In the genomic region with DNA sequence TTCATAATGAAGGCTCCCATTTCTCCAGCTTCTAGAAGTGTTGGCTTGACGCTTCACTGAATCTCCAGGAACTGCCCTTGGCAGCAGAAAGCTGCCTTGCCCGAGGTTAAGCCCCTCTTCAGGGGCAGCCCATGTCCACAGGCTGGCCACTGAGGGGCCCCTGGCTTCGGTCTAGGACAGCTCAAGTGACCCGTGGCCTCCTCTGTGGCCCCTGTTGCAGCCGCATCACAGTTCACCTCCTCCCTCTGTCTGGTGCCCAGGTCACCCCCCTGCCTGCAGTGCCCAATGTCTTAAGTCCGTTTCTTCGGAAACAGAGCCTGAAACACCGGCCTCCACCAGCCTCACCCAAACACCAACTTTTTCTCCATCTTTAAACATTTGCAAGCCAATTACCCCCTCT, we compare ENCODE assay signal across 35 cellular contexts.
"Had no signal": no experiment of that assay in that cellular context is flagged by ENCODE, and none has a peak within 500 bp of the region (broad histone marks: within the 10 kb centered on the region; RNA-seq: fewer than 3 reads in every experiment).

No MANE protein-coding gene starts in this region.

- H3K27ac Mint-ChIP-seq: activated B cell treated with CpG ODN at 0.5 μM for 24 hours; activated CD4-positive, alpha-beta memory T cell treated with anti-CD3 and anti-CD28 coated beads for 36 hours; activated CD4-positive, alpha-beta T cell treated with anti-CD3 and anti-CD28 coated beads, Interleukin-2, amount 10 ng/mL, durations not matched to agents 24 days and 14 days; activated CD8-positive, alpha-beta T cell treated with anti-CD3 and anti-CD28 coated beads for 36 hours; activated naive CD4-positive, alpha-beta T cell treated with anti-CD3 and anti-CD28 coated beads, Interleukin-2, amount 10 ng/mL, durations not matched to agents 7 days and 5 days; activated naive CD4-positive, alpha-beta T cell treated with anti-CD3 and anti-CD28 coated beads, Interleukin-2, amount 50 U/mL, for 24 hours; activated naive CD8-positive, alpha-beta T cell; activated naive CD8-positive, alpha-beta T cell treated with anti-CD3 and anti-CD28 coated beads, Interleukin-2, amount 10 ng/mL, durations not matched to agents 7 days and 5 days; activated naive CD8-positive, alpha-beta T cell treated with anti-CD3 and anti-CD28 coated beads, Interleukin-2, amount 50 U/mL, for 24 hours; activated T-cell treated with anti-CD3 and anti-CD28 coated beads, Interleukin-2, amount 50 U/mL, for 72 hours; activated T-helper 1 cell treated with anti-CD3 and anti-CD28 coated beads, Interleukin-12 subunit alpha, Interleukin-12 subunit beta, Interleukin-2, Interleukin-4 antibody, amounts not matched to agents 30 ng/mL and 10 ng/mL and 1 ng/mL, durations not matched to agents 14 hours and 24 hours and 36 hours; activated T-helper 17 cell treated with anti-CD3 and anti-CD28 coated beads, Interleukin-2, amount 50 U/mL, for 72 hours; brain; T-helper 17 cell had no signal

- H3K36me3 ChIP-seq: ascending aorta, cardiac muscle cell had no signal

- H3K4me3 ChIP-seq: ascending aorta, cardiac muscle cell had no signal

- H3K27me3 Mint-ChIP-seq: activated B cell treated with CpG ODN at 0.5 μM for 24 hours; activated CD4-positive, alpha-beta memory T cell treated with anti-CD3 and anti-CD28 coated beads for 36 hours; activated CD4-positive, alpha-beta T cell treated with anti-CD3 and anti-CD28 coated beads, Interleukin-2, amount 10 ng/mL, durations not matched to agents 24 days and 14 days; activated CD8-positive, alpha-beta T cell treated with anti-CD3 and anti-CD28 coated beads for 36 hours; activated naive CD4-positive, alpha-beta T cell treated with anti-CD3 and anti-CD28 coated beads, Interleukin-2, amount 10 ng/mL, durations not matched to agents 7 days and 5 days; activated naive CD4-positive, alpha-beta T cell treated with anti-CD3 and anti-CD28 coated beads, Interleukin-2, amount 50 U/mL, for 24 hours; activated naive CD8-positive, alpha-beta T cell; activated naive CD8-positive, alpha-beta T cell treated with anti-CD3 and anti-CD28 coated beads, Interleukin-2, amount 10 ng/mL, durations not matched to agents 7 days and 5 days; activated naive CD8-positive, alpha-beta T cell treated with anti-CD3 and anti-CD28 coated beads, Interleukin-2, amount 50 U/mL, for 24 hours; central memory CD8-positive, alpha-beta T cell; T-helper 17 cell had no signal

- H3K36me3 Mint-ChIP-seq: activated CD4-positive, alpha-beta memory T cell treated with anti-CD3 and anti-CD28 coated beads for 36 hours; activated naive CD4-positive, alpha-beta T cell treated with anti-CD3 and anti-CD28 coated beads, Interleukin-2, amount 10 ng/mL, durations not matched to agents 7 days and 5 days; activated naive CD4-positive, alpha-beta T cell treated with anti-CD3 and anti-CD28 coated beads, Interleukin-2, amount 50 U/mL, for 24 hours; activated naive CD8-positive, alpha-beta T cell; activated naive CD8-positive, alpha-beta T cell treated with anti-CD3 and anti-CD28 coated beads, Interleukin-2, amount 10 ng/mL, durations not matched to agents 7 days and 5 days; brain had no signal

- H3K4me3 Mint-ChIP-seq: activated B cell treated with CpG ODN at 0.5 μM for 24 hours; activated CD4-positive, alpha-beta memory T cell treated with anti-CD3 and anti-CD28 coated beads for 36 hours; activated CD4-positive, alpha-beta T cell treated with anti-CD3 and anti-CD28 coated beads, Interleukin-2, amount 10 ng/mL, durations not matched to agents 24 days and 14 days; activated CD8-positive, alpha-beta T cell treated with anti-CD3 and anti-CD28 coated beads for 36 hours; activated naive CD4-positive, alpha-beta T cell treated with anti-CD3 and anti-CD28 coated beads, Interleukin-2, amount 10 ng/mL, durations not matched to agents 7 days and 5 days; activated naive CD4-positive, alpha-beta T cell treated with anti-CD3 and anti-CD28 coated beads, Interleukin-2, amount 50 U/mL, for 24 hours; activated naive CD8-positive, alpha-beta T cell; activated naive CD8-positive, alpha-beta T cell treated with anti-CD3 and anti-CD28 coated beads, Interleukin-2, amount 10 ng/mL, durations not matched to agents 7 days and 5 days; activated naive CD8-positive, alpha-beta T cell treated with anti-CD3 and anti-CD28 coated beads, Interleukin-2, amount 50 U/mL, for 24 hours; activated T-cell treated with anti-CD3 and anti-CD28 coated beads, Interleukin-2, amount 50 U/mL, for 4 hours; activated T-cell treated with anti-CD3 and anti-CD28 coated beads, Interleukin-2, amount 50 U/mL, for 72 hours; activated T-helper 1 cell treated with anti-CD3 and anti-CD28 coated beads, Interleukin-12 subunit alpha, Interleukin-12 subunit beta, Interleukin-2, Interleukin-4 antibody, amounts not matched to agents 30 ng/mL and 10 ng/mL and 1 ng/mL, durations not matched to agents 14 hours and 24 hours and 36 hours; activated T-helper 17 cell treated with anti-CD3 and anti-CD28 coated beads, Interleukin-2, amount 50 U/mL, for 72 hours; brain; central memory CD8-positive, alpha-beta T cell; T-helper 17 cell had no signal

- H3K4me1 ChIP-seq: ascending aorta had no signal

- ATAC-seq: activated CD8-positive, alpha-beta T cell treated with anti-CD3 and anti-CD28 coated beads for 36 hours; activated naive CD8-positive, alpha-beta T cell treated with anti-CD3 and anti-CD28 coated beads, Interleukin-2, amount 50 U/mL, for 24 hours; activated T-cell treated with anti-CD3 and anti-CD28 coated beads, Interleukin-2, amount 50 U/mL, for 4 hours; activated T-cell treated with anti-CD3 and anti-CD28 coated beads, Interleukin-2, amount 50 U/mL, for 72 hours; activated T-helper 17 cell treated with anti-CD3 and anti-CD28 coated beads, Interleukin-2, amount 50 U/mL, for 72 hours; T-helper 17 cell had no signal

- FAIRE-seq: bronchial epithelial cell, TTC549 had no signal

- H3K9me3 ChIP-seq: ascending aorta had no signal

- H3K9me3 Mint-ChIP-seq: activated CD4-positive, alpha-beta T cell treated with anti-CD3 and anti-CD28 coated beads, Interleukin-2, amount 10 ng/mL, durations not matched to agents 24 days and 14 days had no signal

- H3K27me3 ChIP-seq: ascending aorta, cardiac muscle cell had no signal

- DNase-seq: activated B cell treated with CpG ODN at 0.5 μM for 24 hours; activated CD4-positive, alpha-beta memory T cell treated with anti-CD3 and anti-CD28 coated beads for 36 hours; activated CD4-positive, alpha-beta T cell treated with anti-CD3 and anti-CD28 coated beads for 4 hours; activated CD4-positive, alpha-beta T cell treated with anti-CD3 and anti-CD28 coated beads, Interleukin-2, amount 10 ng/mL, durations not matched to agents 24 days and 14 days; activated CD4-positive, alpha-beta T cell treated with anti-CD3 and anti-CD28 coated beads, Interleukin-2, amount 50 U/mL, for 1 hour; activated CD4-positive, alpha-beta T cell treated with anti-CD3 and anti-CD28 coated beads, Interleukin-2, amount 50 U/mL, for 4 hours; activated CD4-positive, CD25-positive, alpha-beta regulatory T cell treated with anti-CD3 and anti-CD28 coated beads, Interleukin-2, amount 50 U/mL, for 72 hours; activated CD8-positive, alpha-beta memory T cell treated with anti-CD3 and anti-CD28 coated beads, Interleukin-2, amount 50 U/mL, for 4 hours; activated CD8-positive, alpha-beta T cell treated with anti-CD3 and anti-CD28 coated beads for 36 hours; activated effector memory CD4-positive, alpha-beta T cell treated with anti-CD3 and anti-CD28 coated beads, Interleukin-2, amount 50 U/mL, for 16 hours; activated gamma-delta T cell treated with Interleukin-2 at 50 U/mL for 16 hours; activated naive CD4-positive, alpha-beta T cell; activated naive CD4-positive, alpha-beta T cell treated with anti-CD3 and anti-CD28 coated beads, Interleukin-2, amount 10 ng/mL, durations not matched to agents 7 days and 5 days; activated naive CD8-positive, alpha-beta T cell treated with anti-CD3 and anti-CD28 coated beads, Interleukin-2, amount 10 ng/mL, durations not matched to agents 7 days and 5 days; activated naive CD8-positive, alpha-beta T cell treated with anti-CD3 and anti-CD28 coated beads, Interleukin-2, amount 50 U/mL, for 24 hours; activated T-cell treated with anti-CD3 and anti-CD28 coated beads for 4 hours; activated T-cell treated with anti-CD3 and anti-CD28 coated beads, Interleukin-2, amount 50 U/mL, for 1 hour; activated T-cell treated with anti-CD3 and anti-CD28 coated beads, Interleukin-2, amount 50 U/mL, for 4 hours; activated T-cell treated with anti-CD3 and anti-CD28 coated beads, Interleukin-2, amount 50 U/mL, for 72 hours; amygdala; anterior cingulate cortex; caudate nucleus; cerebellar nuclear complex; T-helper 17 cell had no signal

- H3K27ac ChIP-seq: ascending aorta, cardiac muscle cell, VCaP had no signal

- H3K4me1 Mint-ChIP-seq: activated B cell treated with CpG ODN at 0.5 μM for 24 hours; activated CD4-positive, alpha-beta T cell treated with anti-CD3 and anti-CD28 coated beads, Interleukin-2, amount 10 ng/mL, durations not matched to agents 24 days and 14 days; activated naive CD4-positive, alpha-beta T cell treated with anti-CD3 and anti-CD28 coated beads, Interleukin-2, amount 10 ng/mL, durations not matched to agents 7 days and 5 days; activated naive CD4-positive, alpha-beta T cell treated with anti-CD3 and anti-CD28 coated beads, Interleukin-2, amount 50 U/mL, for 24 hours; activated naive CD8-positive, alpha-beta T cell treated with anti-CD3 and anti-CD28 coated beads, Interleukin-2, amount 10 ng/mL, durations not matched to agents 7 days and 5 days; activated naive CD8-positive, alpha-beta T cell treated with anti-CD3 and anti-CD28 coated beads, Interleukin-2, amount 50 U/mL, for 24 hours; activated T-helper 17 cell treated with anti-CD3 and anti-CD28 coated beads, Interleukin-2, amount 50 U/mL, for 72 hours; brain; central memory CD8-positive, alpha-beta T cell; T-helper 17 cell had no signal
